ENCODE assay signal across 20 cellular contexts in the genomic region with DNA sequence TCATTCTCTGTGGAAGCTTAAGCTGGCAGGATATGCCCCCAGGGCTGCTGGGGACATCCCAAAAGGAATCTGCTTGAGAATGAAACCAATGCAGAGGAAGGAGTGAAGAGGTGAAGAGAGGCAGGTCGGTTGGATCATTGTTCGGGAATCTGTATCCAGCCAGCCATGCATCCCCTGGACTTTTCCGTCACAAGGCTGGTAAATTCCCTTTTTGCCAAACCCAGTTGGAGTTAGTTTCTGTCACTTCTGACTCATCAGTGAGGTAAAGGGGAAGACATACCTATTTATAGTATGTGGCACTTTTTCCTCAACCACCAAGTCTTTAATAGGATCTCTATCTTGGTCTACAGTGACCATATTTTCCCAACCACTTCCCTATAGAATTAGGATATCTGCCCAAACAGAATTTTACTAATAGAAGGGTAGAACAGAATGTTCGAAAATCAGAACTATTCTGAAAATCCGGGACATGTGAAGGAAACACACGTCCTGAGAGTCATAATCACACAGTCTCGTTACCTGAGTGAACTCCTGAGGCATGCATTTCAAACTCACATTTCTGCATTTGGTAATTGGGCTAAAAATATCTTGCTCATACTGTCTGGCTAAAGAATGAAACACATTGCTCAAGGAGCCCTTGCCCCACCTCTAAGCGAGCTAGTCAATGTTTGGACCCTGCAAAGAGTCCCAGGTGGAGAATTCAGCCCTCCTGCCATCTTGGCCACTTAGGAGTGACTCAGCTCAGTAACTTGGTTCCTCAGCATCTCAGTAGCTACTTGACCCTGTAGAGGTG.
A peak's percentile ranks its signal among the peaks of the same experiment; 100 is the strongest.
DNase-seq lines count a peak whose midpoint lies in the region; ATAC-seq, FAIRE-seq and TF ChIP-seq lines count a peak whose summit lies in the region.
"Had no signal": no experiment of that assay in that cellular context is flagged by ENCODE, and none has a peak within 500 bp of the region (broad histone marks: within the 10 kb centered on the region; RNA-seq: fewer than 3 reads in every experiment).

No MANE protein-coding gene starts in this region.

- no peak for FAIRE-seq in kidney (lab: Jason Lieb, UNC)
- FAIRE-seq: endometrium had no signal

- CTCF ChIA-PET in BJ (lab: Yijun Ruan, JAX), result no interaction called here

- H3K4me3 ChIP-seq in BJ (ENCODE audit: low read depth, low read length) (no peak overlapping the region), cardiac fibroblast (replicated peaks in 1 of 2; ENCODE audit: low read depth in 2 of 2, low read length in 2 of 2) (no peak overlapping the region), kidney (ENCODE audit: low read length in 2 of 2) (no peak overlapping the region)
- H3K4me3 ChIP-seq: ascending aorta, prostate gland had no signal

- no peaks in the 10 kb centered on the region for H3K9me3 ChIP-seq in kidney (ENCODE audit: control insufficient read depth in 1 of 2, low read length in 2 of 2)
- H3K9me3 ChIP-seq: ascending aorta, prostate gland had no signal

- intact Hi-C loops in kidney (cut with DNase I), result no loop called here

- H3K27me3 ChIP-seq in BJ (ENCODE audit: control insufficient read depth, insufficient read depth, low read length), result no peaks in the 10 kb centered on the region
- H3K27me3 ChIP-seq: ascending aorta had no signal

- no peak for ATAC-seq in HG02870 (IDR thresholded peaks at IDR 0.05; ENCODE audit: unreplicated experiment)
- no peak for ATAC-seq in GM21786 (IDR thresholded peaks at IDR 0.05; ENCODE audit: unreplicated experiment)
- no peak for ATAC-seq in HG03025 (IDR thresholded peaks at IDR 0.05; ENCODE audit: low FRiP score, unreplicated experiment)
- ATAC-seq: activated T-cell treated with anti-CD3 and anti-CD28 coated beads, Interleukin-2, amount 50 U/mL, for 4 hours had no signal

- peak; percentile 16 for DNase-seq in BJ (ENCODE audit: low read depth)
- DNase-seq in M059J (ENCODE audit: low read depth), result peak; percentile 86
- DNase-seq in cardiac fibroblast (ENCODE audit: low read depth in 2 of 2), result peak; percentile 28 to 75
- peak; percentile 67 for DNase-seq in kidney
- DNase-seq in KG1 (lab: John Stamatoyannopoulos, UW), result no peak
- DNase-seq: activated CD4-positive, alpha-beta T cell treated with anti-CD3 and anti-CD28 coated beads for 1 hour; activated T-cell treated with anti-CD3 and anti-CD28 coated beads, Interleukin-2, amount 50 U/mL, for 4 hours; AML-193; DND-41; NCI-H1694; NCI-H82; stimulated activated CD4-positive, alpha-beta T cell treated with anti-CD3 and anti-CD28 coated beads, Interleukin-4, amount 100 ng/mL, for 4 hours; stimulated activated naive CD4-positive, alpha-beta T cell treated with Interleukin-2 at 50 U/mL for 16 hours; SW 1271 had no signal

- no peaks in the 10 kb centered on the region for H3K4me1 ChIP-seq in kidney (ENCODE audit: control insufficient read depth in 1 of 2, insufficient read depth in 1 of 2, low read depth in 1 of 2, low read length in 2 of 2)
- H3K4me1 ChIP-seq: prostate gland had no signal

- H3K27ac ChIP-seq in kidney (ENCODE audit: low read depth in 2 of 2, low read length in 2 of 2), result peak overlapping the region in 1 of 2 donors; percentile 28
- H3K27ac ChIP-seq: ascending aorta, prostate gland had no signal

- no peak for TF ChIP-seq CTCF in BJ (IDR thresholded peaks at IDR 0.05; ENCODE audit: insufficient read depth, low read depth, low read length)
- no peak for TF ChIP-seq CTCF in cardiac fibroblast (IDR thresholded peaks at IDR 0.05; ENCODE audit: low read depth, low read length)
- TF ChIP-seq CTCF in kidney (IDR thresholded peaks at IDR 0.05; ENCODE audit: borderline replicate concordance, extremely low read depth, insufficient read depth), result no peak

- POLR2A ChIA-PET in BJ (lab: Charles Lee), result no interaction called here

- H3K36me3 ChIP-seq in BJ (ENCODE audit: control insufficient read depth, insufficient read depth, low read length) (no peaks in the 10 kb centered on the region), kidney (ENCODE audit: control insufficient read depth in 1 of 2, insufficient read depth in 2 of 2, low read length in 2 of 2) (peaks cover 0 to 3% of the 10 kb centered on the region in 2 donors)
- H3K36me3 ChIP-seq: prostate gland had no signal

- H3K9ac ChIP-seq in kidney (ENCODE audit: low read length in 2 of 2), result no peak overlapping the region
